ENCODE assay signal across 1 cellular context in the genomic region with DNA sequence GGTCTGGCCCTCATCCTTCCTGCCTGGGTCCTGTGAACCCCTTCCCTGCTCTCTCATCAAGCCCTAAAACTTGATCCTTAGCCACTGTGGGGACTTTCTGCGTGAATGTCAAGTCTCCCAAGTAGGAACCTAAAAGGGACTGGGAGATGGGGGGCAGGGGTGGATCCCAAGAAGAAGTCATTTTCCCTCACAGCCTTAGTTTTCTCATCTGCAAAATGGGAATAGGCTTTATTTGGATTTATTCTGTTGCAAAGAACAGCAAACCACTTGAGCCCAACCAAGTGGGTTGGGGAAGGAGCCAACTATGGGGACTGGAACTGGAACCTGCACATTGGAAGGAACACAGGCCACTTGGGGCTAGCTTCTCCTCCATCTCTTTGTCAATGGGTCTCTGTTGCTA.
TF ChIP-seq lines count a peak whose summit lies in the region.

No MANE protein-coding gene starts in this region.

TF ChIP-seq in K562, 482 proteins besides CTCF, POLR2A, EP300 and RAD21:
- TF ChIP-seq STAT5A (IDR thresholded peaks at IDR 0.05; ENCODE audit: borderline replicate concordance, low read length) = no peak
- 0 out of 4 replicates have a peak, but pooled peaks of 1 of the 2 experiments have one; percentile 6 for TF ChIP-seq RCOR1 (IDR thresholded peaks at IDR 0.05; ENCODE audit: borderline replicate concordance in 1 of 2, low read depth in 2 of 2, low read length in 2 of 2)
- TF ChIP-seq CBX1 (IDR thresholded peaks at IDR 0.05; ENCODE audit: low read depth) = 0 out of 2 replicates have a peak, but pooled peaks have one; percentile 36
- no peak for TF ChIP-seq ZNF444 (CRISPR knock-in tag; IDR thresholded peaks at IDR 0.05)
- TF ChIP-seq ZNF12 (CRISPR knock-in tag; IDR thresholded peaks at IDR 0.05) = no peak
- peak; percentile 95 for TF ChIP-seq ADNP (tag; IDR thresholded peaks at IDR 0.05)
- TF ChIP-seq HNRNPUL1 (IDR thresholded peaks at IDR 0.05; ENCODE audit: low read length) = no peak
- no peak for TF ChIP-seq SAFB (IDR thresholded peaks at IDR 0.05; ENCODE audit: borderline replicate concordance, low read depth, low read length)
- no peak for TF ChIP-seq POLR2B (IDR thresholded peaks at IDR 0.05; ENCODE audit: low read depth, partially characterized antibody)
- TF ChIP-seq, protein P1, sequence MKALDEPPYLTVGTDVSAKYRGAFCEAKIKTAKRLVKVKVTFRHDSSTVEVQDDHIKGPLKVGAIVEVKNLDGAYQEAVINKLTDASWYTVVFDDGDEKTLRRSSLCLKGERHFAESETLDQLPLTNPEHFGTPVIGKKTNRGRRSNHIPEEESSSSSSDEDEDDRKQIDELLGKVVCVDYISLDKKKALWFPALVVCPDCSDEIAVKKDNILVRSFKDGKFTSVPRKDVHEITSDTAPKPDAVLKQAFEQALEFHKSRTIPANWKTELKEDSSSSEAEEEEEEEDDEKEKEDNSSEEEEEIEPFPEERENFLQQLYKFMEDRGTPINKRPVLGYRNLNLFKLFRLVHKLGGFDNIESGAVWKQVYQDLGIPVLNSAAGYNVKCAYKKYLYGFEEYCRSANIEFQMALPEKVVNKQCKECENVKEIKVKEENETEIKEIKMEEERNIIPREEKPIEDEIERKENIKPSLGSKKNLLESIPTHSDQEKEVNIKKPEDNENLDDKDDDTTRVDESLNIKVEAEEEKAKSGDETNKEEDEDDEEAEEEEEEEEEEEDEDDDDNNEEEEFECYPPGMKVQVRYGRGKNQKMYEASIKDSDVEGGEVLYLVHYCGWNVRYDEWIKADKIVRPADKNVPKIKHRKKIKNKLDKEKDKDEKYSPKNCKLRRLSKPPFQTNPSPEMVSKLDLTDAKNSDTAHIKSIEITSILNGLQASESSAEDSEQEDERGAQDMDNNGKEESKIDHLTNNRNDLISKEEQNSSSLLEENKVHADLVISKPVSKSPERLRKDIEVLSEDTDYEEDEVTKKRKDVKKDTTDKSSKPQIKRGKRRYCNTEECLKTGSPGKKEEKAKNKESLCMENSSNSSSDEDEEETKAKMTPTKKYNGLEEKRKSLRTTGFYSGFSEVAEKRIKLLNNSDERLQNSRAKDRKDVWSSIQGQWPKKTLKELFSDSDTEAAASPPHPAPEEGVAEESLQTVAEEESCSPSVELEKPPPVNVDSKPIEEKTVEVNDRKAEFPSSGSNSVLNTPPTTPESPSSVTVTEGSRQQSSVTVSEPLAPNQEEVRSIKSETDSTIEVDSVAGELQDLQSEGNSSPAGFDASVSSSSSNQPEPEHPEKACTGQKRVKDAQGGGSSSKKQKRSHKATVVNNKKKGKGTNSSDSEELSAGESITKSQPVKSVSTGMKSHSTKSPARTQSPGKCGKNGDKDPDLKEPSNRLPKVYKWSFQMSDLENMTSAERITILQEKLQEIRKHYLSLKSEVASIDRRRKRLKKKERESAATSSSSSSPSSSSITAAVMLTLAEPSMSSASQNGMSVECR (CRISPR knock-in tag; IDR thresholded peaks at IDR 0.05) = no peak
- TF ChIP-seq SMAD1 (IDR thresholded peaks at IDR 0.05; ENCODE audit: low read depth, low read length, partially characterized antibody) = no peak
- TF ChIP-seq ZNF395 (CRISPR knock-in tag; IDR thresholded peaks at IDR 0.05) = no peak
- TF ChIP-seq KDM1A (IDR thresholded peaks at IDR 0.05) = peak; percentile 51 to 78
- TF ChIP-seq SMARCA5 (IDR thresholded peaks at IDR 0.05) = 0 out of 2 replicates have a peak, but pooled peaks have one; percentile 31
- no peak for TF ChIP-seq SIN3A (IDR thresholded peaks at IDR 0.05; ENCODE audit: borderline replicate concordance in 2 of 2, control insufficient read depth in 1 of 2, low read depth in 2 of 2, low read length in 2 of 2)
- TF ChIP-seq ZNF76 (CRISPR knock-in tag; IDR thresholded peaks at IDR 0.05; ENCODE audit: borderline replicate concordance) = no peak
- TF ChIP-seq NBN (IDR thresholded peaks at IDR 0.05; ENCODE audit: low read depth) = no peak
- no peak for TF ChIP-seq NR3C1 (CRISPR knock-in tag; IDR thresholded peaks at IDR 0.05)
- peak; percentile 68 for TF ChIP-seq CHD4 (IDR thresholded peaks at IDR 0.05; ENCODE audit: insufficient read depth, insufficient replicate concordance, low read depth, low read length, poor library complexity, severe bottlenecking)
- no peak for TF ChIP-seq ETV5 (CRISPR knock-in tag; IDR thresholded peaks at IDR 0.05; ENCODE audit: low read depth)
- TF ChIP-seq HDAC2 (IDR thresholded peaks at IDR 0.05) = peak; percentile 47; the same call in 1 of the 2 replicates
- no peak for TF ChIP-seq C11orf30 (IDR thresholded peaks at IDR 0.05; ENCODE audit: low read depth)
- no peak for TF ChIP-seq TAF7 (tag; IDR thresholded peaks at IDR 0.05)
- TF ChIP-seq, protein P2, sequence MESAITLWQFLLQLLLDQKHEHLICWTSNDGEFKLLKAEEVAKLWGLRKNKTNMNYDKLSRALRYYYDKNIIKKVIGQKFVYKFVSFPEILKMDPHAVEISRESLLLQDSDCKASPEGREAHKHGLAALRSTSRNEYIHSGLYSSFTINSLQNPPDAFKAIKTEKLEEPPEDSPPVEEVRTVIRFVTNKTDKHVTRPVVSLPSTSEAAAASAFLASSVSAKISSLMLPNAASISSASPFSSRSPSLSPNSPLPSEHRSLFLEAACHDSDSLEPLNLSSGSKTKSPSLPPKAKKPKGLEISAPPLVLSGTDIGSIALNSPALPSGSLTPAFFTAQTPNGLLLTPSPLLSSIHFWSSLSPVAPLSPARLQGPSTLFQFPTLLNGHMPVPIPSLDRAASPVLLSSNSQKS (CRISPR knock-in tag; IDR thresholded peaks at IDR 0.05) = no peak
- TF ChIP-seq GABPA (tag; conservative IDR thresholded peaks at IDR 0.05; ENCODE audit: low read depth) = no peak
- peak; percentile 80 for TF ChIP-seq BCOR (IDR thresholded peaks at IDR 0.05)
- peak; percentile 65 for TF ChIP-seq RBM25 (IDR thresholded peaks at IDR 0.05; ENCODE audit: low read depth, low read length, severe bottlenecking)
- no peak for TF ChIP-seq NONO (IDR thresholded peaks at IDR 0.05; ENCODE audit: low read depth in 2 of 2, low read length in 1 of 2)
- TF ChIP-seq, protein P3, sequence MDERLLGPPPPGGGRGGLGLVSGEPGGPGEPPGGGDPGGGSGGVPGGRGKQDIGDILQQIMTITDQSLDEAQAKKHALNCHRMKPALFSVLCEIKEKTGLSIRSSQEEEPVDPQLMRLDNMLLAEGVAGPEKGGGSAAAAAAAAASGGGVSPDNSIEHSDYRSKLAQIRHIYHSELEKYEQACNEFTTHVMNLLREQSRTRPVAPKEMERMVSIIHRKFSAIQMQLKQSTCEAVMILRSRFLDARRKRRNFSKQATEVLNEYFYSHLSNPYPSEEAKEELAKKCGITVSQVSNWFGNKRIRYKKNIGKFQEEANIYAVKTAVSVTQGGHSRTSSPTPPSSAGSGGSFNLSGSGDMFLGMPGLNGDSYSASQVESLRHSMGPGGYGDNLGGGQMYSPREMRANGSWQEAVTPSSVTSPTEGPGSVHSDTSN (CRISPR knock-in tag; IDR thresholded peaks at IDR 0.05; ENCODE audit: low read depth) = no peak
- TF ChIP-seq, protein P3 (tag; conservative IDR thresholded peaks at IDR 0.05; ENCODE audit: low read depth) = no peak
TF ChIP-seq in K562: peak in this region for 9.
